Comparison of ENCODE assay signal across 4 cellular contexts in the genomic region with DNA sequence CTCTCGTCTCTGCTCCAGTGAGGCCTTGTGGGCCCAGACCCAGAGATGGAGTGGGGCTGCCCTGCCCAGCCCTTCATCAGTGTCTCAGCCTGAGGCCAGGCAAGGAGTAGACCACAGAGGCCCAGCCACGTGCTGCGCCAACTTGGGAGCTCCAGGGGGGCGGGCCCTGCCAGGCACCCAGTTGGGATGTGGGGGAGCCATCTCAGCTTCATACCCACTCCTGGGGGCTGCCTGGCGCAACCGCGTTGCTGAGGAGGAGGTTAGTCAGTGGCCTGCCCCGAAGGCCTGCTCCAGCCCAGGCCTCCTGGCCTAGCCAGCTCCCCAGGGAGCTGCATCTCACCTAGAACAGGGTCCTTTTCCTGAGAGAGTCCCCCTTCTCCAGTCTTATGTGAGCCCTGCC. TPM values are rescaled to one million over a fixed set of nuclear protein-coding genes. Genes with fewer than 3 reads are reported as not detected.
"Had no signal": no experiment of that assay in that cellular context is flagged by ENCODE, and none has a peak within 500 bp of the region (broad histone marks: within the 10 kb centered on the region; RNA-seq: fewer than 3 reads in every experiment).

No MANE protein-coding gene starts in this region.

- ATAC-seq: GM12878 had no signal

- DNase-seq: GDM1, GF-D8 had no signal

- H3K4me3 ChIP-seq: GM12878 had no signal

RNA-seq across cellular contexts. Expression of a gene that starts 11.8 kb away (rescaled TPM):
- total RNA-seq: G401, GM12878 had no signal
- polyA plus RNA-seq: GM12878 had no signal

RNA-seq across cellular contexts. Expression of a gene that starts 16.8 kb away (rescaled TPM):
- total RNA-seq: G401, GM12878 had no signal
- polyA plus RNA-seq: GM12878 had no signal

RNA-seq across cellular contexts. Expression of a gene that starts 27.3 kb away (rescaled TPM):
- total RNA-seq: G401, GM12878 had no signal

RNA-seq across cellular contexts. Expression of a gene that starts 42.6 kb away (rescaled TPM):
- total RNA-seq: G401, GM12878 had no signal
- polyA plus RNA-seq: GM12878 had no signal
